In genomic region chr14:68788275-68789001, GRCh38 we compare ENCODE assay signal across 8 cellular contexts. TPM values are rescaled to one million over a fixed set of nuclear protein-coding genes. Genes with fewer than 3 reads are reported as not detected.
DNase-seq lines count a peak whose midpoint lies in the region; ATAC-seq and TF ChIP-seq lines count a peak whose summit lies in the region.

No MANE protein-coding gene starts in this region.

- H3K4me1 ChIP-seq in A673 (ENCODE audit: insufficient read depth, low read length, poor library complexity, severe bottlenecking) (peaks cover 23% of the 10 kb centered on the region), Karpas-422 (ENCODE audit: low read length) (peaks cover 35% of the 10 kb centered on the region), colonic mucosa (no peaks in the 10 kb centered on the region)

- no peaks in the 10 kb centered on the region for H3K9me3 ChIP-seq in A673 (ENCODE audit: low read depth, low read length, poor library complexity, severe bottlenecking)
- H3K9me3 ChIP-seq in Karpas-422 (ENCODE audit: low read length): no peaks in the 10 kb centered on the region
- no peaks in the 10 kb centered on the region for H3K9me3 ChIP-seq in colonic mucosa

- POLR2A ChIA-PET in A673 (lab: Charles Lee; ENCODE audit: low non-redundant PET): no interaction called here

- peaks cover 0 to 1% (median 0%) of the 10 kb centered on the region in 7 donors for H3K9me3 Mint-ChIP-seq in naive B cell

- H3K27me3 ChIP-seq in A673 (replicated peaks; ENCODE audit: insufficient read depth, low read depth, low read length, poor library complexity) (no peaks in the 10 kb centered on the region), Karpas-422 (ENCODE audit: low read length) (no peaks in the 10 kb centered on the region), colonic mucosa (no peaks in the 10 kb centered on the region)

- H3K4me3 ChIP-seq in A673 (ENCODE audit: low read depth, low read length, poor library complexity, severe bottlenecking): no peak overlapping the region
- no peak overlapping the region for H3K4me3 ChIP-seq in Karpas-422 (ENCODE audit: low read length)
- H3K4me3 ChIP-seq in colonic mucosa: peak overlapping the region; percentile 74

- CTCF ChIA-PET in A673 (lab: Charles Lee): interaction anchor here (0.7 to 1.8 kb wide), 2 partner anchors 296 to 541 kb away, joined by 5 to 22 read pairs; no protein-coding TSS in a partner anchor

- ATAC-seq in naive B cell (ENCODE audit: low read depth in 2 of 2): no peak
- ATAC-seq in GM18907 (IDR thresholded peaks at IDR 0.05; ENCODE audit: unreplicated experiment): no peak
- ATAC-seq in GM21737 (IDR thresholded peaks at IDR 0.05; ENCODE audit: unreplicated experiment): no peak

- BruUV-seq in A673 (replicated peaks; lab: Mats Ljungman, UMichigan): TSS peak; percentile 9

- H3K27me3 Mint-ChIP-seq in naive B cell: no peaks in the 10 kb centered on the region

- TF ChIP-seq CTCF in A673 (conservative IDR thresholded peaks at IDR 0.05; ENCODE audit: low read depth, low read length): no peak
- no peak for TF ChIP-seq CTCF in colonic mucosa (IDR thresholded peaks at IDR 0.05)

- peak overlapping the region; percentile 91 to 100 (median 99) for H3K4me3 Mint-ChIP-seq in naive B cell

- H3K9ac ChIP-seq in Karpas-422 (ENCODE audit: low read length): peak overlapping the region; percentile 3; the same call in 1 of the 2 replicates
- peak overlapping the region; percentile 97 to 100 for H3K9ac ChIP-seq in colonic mucosa (ENCODE audit: low read depth in 2 of 2, low read length in 2 of 2)

- H3K36me3 ChIP-seq in A673 (ENCODE audit: insufficient read depth, low read length, poor library complexity, severe bottlenecking) (peaks cover 33% of the 10 kb centered on the region), Karpas-422 (ENCODE audit: insufficient read depth, low read length) (peaks cover 29% of the 10 kb centered on the region), colonic mucosa (no peaks in the 10 kb centered on the region)

- peaks cover 28% of the 10 kb centered on the region for H3K79me2 ChIP-seq in Karpas-422 (ENCODE audit: low read length)

- peaks cover 48 to 56% (median 53%) of the 10 kb centered on the region in 3 donors for H3K4me1 Mint-ChIP-seq in naive B cell

- peaks cover 51% of the 10 kb centered on the region for H4K20me1 ChIP-seq in Karpas-422 (ENCODE audit: insufficient read depth, low read depth, low read length)

- peak overlapping the region; percentile 87 to 100 (median 94) for H3K27ac Mint-ChIP-seq in naive B cell

- DNase-seq in A673 (ENCODE audit: low spot score) (no peak), Karpas-422 (no peak), colonic mucosa (no peak), naive B cell (no peak), NCI-H187 (lab: John Stamatoyannopoulos, UW) (no peak), GOT3 (lab: John Stamatoyannopoulos, UW) (no peak)

- H3K27ac ChIP-seq in A673 (ENCODE audit: low read depth, low read length, poor library complexity, severe bottlenecking): no peak overlapping the region
- peak overlapping the region; percentile 43; the same call in 1 of the 2 replicates for H3K27ac ChIP-seq in Karpas-422 (ENCODE audit: low read length)
- H3K27ac ChIP-seq in colonic mucosa: peak overlapping the region; percentile 100

- H2AFZ ChIP-seq in Karpas-422 (ENCODE audit: low read length): no peak overlapping the region

- peaks cover 34 to 37% of the 10 kb centered on the region in 2 donors for H3K36me3 Mint-ChIP-seq in naive B cell

- no peaks in the 10 kb centered on the region for H3K9me2 ChIP-seq in Karpas-422 (replicated peaks; ENCODE audit: insufficient read depth, low read length)

- H3K4me2 ChIP-seq in Karpas-422 (ENCODE audit: low read depth, low read length, poor library complexity, severe bottlenecking): peak overlapping the region; percentile 35

- intact Hi-C loops in A673 (cut with micrococcal nuclease; ENCODE audit: unreplicated experiment): loop anchor here (1.0 to 5.0 kb wide), 3 partner anchors 241 to 540 kb away; no protein-coding TSS in a partner anchor
- intact Hi-C loops in colonic mucosa (cut with DNase I): loop anchor here (10.0 kb wide), 1 partner anchor 544 kb away; no protein-coding TSS in a partner anchor

RNA-seq across cellular contexts. Expression of gene ZFP36L1, which starts 4.4 kb away (rescaled TPM):
- total RNA-seq in A673 (2021): 69.5 and 77.1 TPM in 2 replicates
- 76.8 and 118 TPM in 2 replicates for total RNA-seq in Karpas-422 (2014; rRNA removed; shearing (Covaris generic); ENCODE audit: low replicate concordance)
- 100 to 1,000 TPM in 1 of 2 donors, 10 to 100 TPM in 1; 97.0 to 123 TPM for total RNA-seq in colonic mucosa
- polyA plus RNA-seq in naive B cell (ENCODE audit: low read depth in 6 of 6): 100 to 1,000 TPM in 5 of 6 donors, 10 to 100 TPM in 1; 99.2 to 447 (median 302) TPM
